12 cellular contexts compared by ENCODE assay signal in genomic region chr7:101859411-101860106, GRCh38. TPM values are rescaled to one million over a fixed set of nuclear protein-coding genes. Genes with fewer than 3 reads are reported as not detected.
A peak's percentile ranks its signal among the peaks of the same experiment; 100 is the strongest.
DNase-seq lines count a peak whose midpoint lies in the region; ATAC-seq and TF ChIP-seq lines count a peak whose summit lies in the region.
"Had no signal": no experiment of that assay in that cellular context is flagged by ENCODE, and none has a peak within 500 bp of the region (broad histone marks: within the 10 kb centered on the region; RNA-seq: fewer than 3 reads in every experiment).

No MANE protein-coding gene starts in this region.

- peaks cover 38% of the 10 kb centered on the region for H4K20me1 ChIP-seq in SK-N-SH (ENCODE audit: insufficient read depth)

- no peak overlapping the region for H3K4me3 Mint-ChIP-seq in CD4-positive, alpha-beta T cell
- no peak overlapping the region for H3K4me3 Mint-ChIP-seq in T-helper 17 cell
- H3K4me3 Mint-ChIP-seq in naive thymus-derived CD4-positive, alpha-beta T cell = no peak overlapping the region
- H3K4me3 Mint-ChIP-seq in osteocyte (ENCODE audit: unreplicated experiment) = no peak overlapping the region

- no peak for ATAC-seq in CD4-positive, alpha-beta T cell (ENCODE audit: poor library complexity)
- ATAC-seq in T-helper 17 cell = no peak
- no peak for ATAC-seq in naive thymus-derived CD4-positive, alpha-beta T cell
- ATAC-seq: GM12878 had no signal

- TF ChIP-seq EP300 in sigmoid colon (IDR thresholded peaks at IDR 0.05) (no peak), SK-N-SH (IDR thresholded peaks at IDR 0.05; ENCODE audit: borderline replicate concordance in 1 of 2, low read depth in 1 of 2, low read length in 1 of 2) (no peak)

- H3K9ac ChIP-seq in SK-N-SH = no peak overlapping the region

- H3K36me3 Mint-ChIP-seq in CD4-positive, alpha-beta T cell (ENCODE audit: low read depth) = peaks cover 6% of the 10 kb centered on the region
- no peaks in the 10 kb centered on the region for H3K36me3 Mint-ChIP-seq in T-helper 17 cell (ENCODE audit: low read depth)
- peaks cover 0 to 7% (median 3%) of the 10 kb centered on the region in 5 donors for H3K36me3 Mint-ChIP-seq in naive thymus-derived CD4-positive, alpha-beta T cell
- H3K36me3 Mint-ChIP-seq in osteocyte (ENCODE audit: unreplicated experiment) = no peaks in the 10 kb centered on the region

- TF ChIP-seq POLR2A in sigmoid colon (IDR thresholded peaks at IDR 0.05) = no peak

- TF ChIP-seq RAD21 in SK-N-SH (IDR thresholded peaks at IDR 0.05; ENCODE audit: low read length) = no peak

- DNase-seq in CD4-positive, alpha-beta T cell = no peak
- DNase-seq in T-helper 17 cell (no peak), fibroblast of the aortic adventitia (ENCODE audit: low read depth) (peak; percentile 75), sigmoid colon (no peak), SK-N-SH (no peak), HPDE6-E6E7 (ENCODE audit: extremely low spot score) (no peak), osteocyte (ENCODE audit: extremely low spot score, unreplicated experiment) (no peak)
- DNase-seq in naive thymus-derived CD4-positive, alpha-beta T cell = no peak
- DNase-seq: Calu3, NCI-H1436 treated with DMSO at 0.1 percent for 48 hours had no signal

- peaks cover 89% of the 10 kb centered on the region for H3K79me2 ChIP-seq in SK-N-SH (ENCODE audit: insufficient read depth)

- no peaks in the 10 kb centered on the region for H3K36me3 ChIP-seq in sigmoid colon
- H3K36me3 ChIP-seq in naive thymus-derived CD4-positive, alpha-beta T cell (ENCODE audit: control insufficient read depth in 2 of 3, insufficient read depth in 3 of 3, low read length in 3 of 3) = no peaks in the 10 kb centered on the region
- no peaks in the 10 kb centered on the region for H3K36me3 ChIP-seq in SK-N-SH (replicated peaks in 1 of 2; ENCODE audit: control insufficient read depth in 1 of 2, insufficient read depth in 2 of 2, low read length in 1 of 2)

- peaks cover 59% of the 10 kb centered on the region for H3K4me1 Mint-ChIP-seq in CD4-positive, alpha-beta T cell (ENCODE audit: low read depth)
- H3K4me1 Mint-ChIP-seq in T-helper 17 cell (peaks cover 37% of the 10 kb centered on the region), osteocyte (ENCODE audit: unreplicated experiment) (peaks cover 33% of the 10 kb centered on the region)
- H3K4me1 Mint-ChIP-seq in naive thymus-derived CD4-positive, alpha-beta T cell = peaks cover 35 to 58% (median 49%) of the 10 kb centered on the region in 7 donors

- CTCF ChIA-PET in CD4-positive, alpha-beta T cell (lab: Charles Lee) = no interaction called here
- CTCF ChIA-PET in naive thymus-derived CD4-positive, alpha-beta T cell (lab: Charles Lee) = interaction anchor here (1.2 kb wide), 1 partner anchor 115 kb away, joined by 4 read pairs; no protein-coding TSS in a partner anchor
- CTCF ChIA-PET in SK-N-SH (lab: Yijun Ruan, JAX) = interaction anchor here (0.9 to 4.4 kb wide), 4 partner anchors 22 to 377 kb away, joined by 4 to 31 read pairs (median 10); no protein-coding TSS in a partner anchor

- no peaks in the 10 kb centered on the region for H3K9me2 ChIP-seq in SK-N-SH

- H3K9me3 Mint-ChIP-seq in CD4-positive, alpha-beta T cell = no peaks in the 10 kb centered on the region
- no peaks in the 10 kb centered on the region for H3K9me3 Mint-ChIP-seq in naive thymus-derived CD4-positive, alpha-beta T cell
- no peaks in the 10 kb centered on the region for H3K9me3 Mint-ChIP-seq in osteocyte (ENCODE audit: unreplicated experiment)

- H2AFZ ChIP-seq in SK-N-SH (ENCODE audit: low read depth) = no peak overlapping the region

- H3K4me2 ChIP-seq in SK-N-SH = no peak overlapping the region

- H3K9me3 ChIP-seq in CD4-positive, alpha-beta T cell (ENCODE audit: control insufficient read depth, low read length) = no peaks in the 10 kb centered on the region
- H3K9me3 ChIP-seq in T-helper 17 cell (ENCODE audit: control insufficient read depth, low read length, poor library complexity, severe bottlenecking) = no peaks in the 10 kb centered on the region
- no peaks in the 10 kb centered on the region for H3K9me3 ChIP-seq in sigmoid colon
- H3K9me3 ChIP-seq in naive thymus-derived CD4-positive, alpha-beta T cell (ENCODE audit: control insufficient read depth in 2 of 3, low read length in 3 of 3) = no peaks in the 10 kb centered on the region
- H3K9me3 ChIP-seq in SK-N-SH = no peaks in the 10 kb centered on the region

- peaks cover 0 to 59% (median 48%) of the 10 kb centered on the region in 4 donors for H3K4me1 ChIP-seq in sigmoid colon
- H3K4me1 ChIP-seq in naive thymus-derived CD4-positive, alpha-beta T cell (ENCODE audit: control insufficient read depth in 2 of 2, insufficient read depth in 2 of 2, low read length in 2 of 2) = peaks cover 9 to 14% of the 10 kb centered on the region in 2 donors
- H3K4me1 ChIP-seq in SK-N-SH (ENCODE audit: control insufficient read depth in 1 of 2, insufficient read depth in 2 of 2, low read depth in 1 of 2, low read length in 1 of 2) = peaks cover 22 to 23% of the 10 kb centered on the region in 2 experiments

- H3K4me3 ChIP-seq in fibroblast of the aortic adventitia (ENCODE audit: low read depth, low read length) = no peak overlapping the region
- H3K4me3 ChIP-seq in sigmoid colon = no peak overlapping the region
- no peak overlapping the region for H3K4me3 ChIP-seq in naive thymus-derived CD4-positive, alpha-beta T cell (ENCODE audit: low read length)
- H3K4me3 ChIP-seq in SK-N-SH (ENCODE audit: low read depth in 2 of 2, low read length in 1 of 2) = no peak overlapping the region
- H3K4me3 ChIP-seq: GM12878 had no signal

- H3K27me3 ChIP-seq in CD4-positive, alpha-beta T cell (ENCODE audit: control insufficient read depth, insufficient read depth, low read length) = no peaks in the 10 kb centered on the region
- no peaks in the 10 kb centered on the region for H3K27me3 ChIP-seq in sigmoid colon
- no peaks in the 10 kb centered on the region for H3K27me3 ChIP-seq in naive thymus-derived CD4-positive, alpha-beta T cell (ENCODE audit: control insufficient read depth in 2 of 2, insufficient read depth in 2 of 2, low read length in 2 of 2)
- H3K27me3 ChIP-seq in SK-N-SH (ENCODE audit: insufficient read depth) = no peaks in the 10 kb centered on the region

- no peaks in the 10 kb centered on the region for H3K27me3 Mint-ChIP-seq in CD4-positive, alpha-beta T cell
- no peaks in the 10 kb centered on the region for H3K27me3 Mint-ChIP-seq in T-helper 17 cell
- peaks cover 0 to 3% (median 0%) of the 10 kb centered on the region in 5 donors for H3K27me3 Mint-ChIP-seq in naive thymus-derived CD4-positive, alpha-beta T cell
- H3K27me3 Mint-ChIP-seq in osteocyte (ENCODE audit: unreplicated experiment) = no peaks in the 10 kb centered on the region

- TF ChIP-seq CTCF in CD4-positive, alpha-beta T cell (IDR thresholded peaks at IDR 0.05) = no peak
- TF ChIP-seq CTCF in fibroblast of the aortic adventitia (IDR thresholded peaks at IDR 0.05; ENCODE audit: insufficient read depth, low read length) = no peak
- TF ChIP-seq CTCF in sigmoid colon (IDR thresholded peaks at IDR 0.05) = no peak
- no peak for TF ChIP-seq CTCF in SK-N-SH (IDR thresholded peaks at IDR 0.05)
- TF ChIP-seq CTCF in osteocyte (IDR thresholded peaks at IDR 0.05) = no peak

- peaks cover 28% of the 10 kb centered on the region for H3F3A ChIP-seq in SK-N-SH (replicated peaks; ENCODE audit: insufficient read depth)

- H3K27ac ChIP-seq in CD4-positive, alpha-beta T cell (ENCODE audit: low read depth, low read length) = no peak overlapping the region
- H3K27ac ChIP-seq in sigmoid colon (peak overlapping the region; percentile 19 to 91 (median 85)), SK-N-SH (ENCODE audit: low read depth in 2 of 2, low read length in 1 of 2) (no peak overlapping the region)
- no peak overlapping the region for H3K27ac ChIP-seq in naive thymus-derived CD4-positive, alpha-beta T cell (ENCODE audit: low read depth, low read length)
- H3K27ac ChIP-seq: HL-60 had no signal

- H3K27ac Mint-ChIP-seq in CD4-positive, alpha-beta T cell = peak overlapping the region; percentile 24
- H3K27ac Mint-ChIP-seq in T-helper 17 cell = peak overlapping the region; percentile 45
- H3K27ac Mint-ChIP-seq in naive thymus-derived CD4-positive, alpha-beta T cell = peak overlapping the region in 2 of 9 donors; percentile 36 to 68
- no peak overlapping the region for H3K27ac Mint-ChIP-seq in osteocyte (ENCODE audit: unreplicated experiment)

- WGBS in sigmoid colon, 2 donors = 69 to 70% methylated on average over 5 of the region's 5 CpGs
- 83% methylated on average over 5 of the region's 5 CpGs for WGBS in SK-N-SH (ENCODE audit: low lambda C conversion rate)

- intact Hi-C loops in CD4-positive, alpha-beta T cell (cut with DNase I, micrococcal nuclease) = no loop called here
- intact Hi-C loops in sigmoid colon (cut with DNase I) = no loop called here
- intact Hi-C loops in naive thymus-derived CD4-positive, alpha-beta T cell (cut with micrococcal nuclease) = no loop called here

- POLR2A ChIA-PET in CD4-positive, alpha-beta T cell (lab: Charles Lee) = no interaction called here
- POLR2A ChIA-PET in naive thymus-derived CD4-positive, alpha-beta T cell (lab: Charles Lee) = interaction anchor here (0.5 kb wide), 1 partner anchor 26 kb away, joined by 3 read pairs; no protein-coding TSS in a partner anchor
- POLR2A ChIA-PET in SK-N-SH (lab: Yijun Ruan, JAX) = no interaction called here

TF ChIP-seq in SK-N-SH, 30 proteins besides CTCF, POLR2A, EP300 and RAD21:
- no peak for TF ChIP-seq NRF1 (IDR thresholded peaks at IDR 0.05; ENCODE audit: low read depth, low read length)
- TF ChIP-seq RCOR1 (IDR thresholded peaks at IDR 0.05; ENCODE audit: low read length) = no peak
- no peak for TF ChIP-seq RXRA (IDR thresholded peaks at IDR 0.05; ENCODE audit: borderline replicate concordance, low read depth)

RNA-seq across cellular contexts. Expression of gene CUX1, which starts 42.1 kb away (rescaled TPM):
- total RNA-seq in CD4-positive, alpha-beta T cell = 10 to 100 TPM; 35.6 to 38.0 TPM
- 10 to 100 TPM; 35.6 to 52.8 TPM for total RNA-seq in T-helper 17 cell
- 36.1 and 44.2 TPM in 2 replicates for total RNA-seq in fibroblast of the aortic adventitia (ENCODE audit: low replicate concordance)
- total RNA-seq in sigmoid colon = 100 to 1,000 TPM in 2 of 4 donors, 10 to 100 TPM in 2; 47.4 to 127 (median 79.0) TPM
- 10 to 100 TPM; 46.7 to 49.9 (median 47.2) TPM for polyA plus RNA-seq in sigmoid colon
- 10 to 100 TPM; 29.6 to 81.6 (median 50.2) TPM for total RNA-seq in naive thymus-derived CD4-positive, alpha-beta T cell
- polyA plus RNA-seq in naive thymus-derived CD4-positive, alpha-beta T cell = 10 to 100 TPM; 10.1 to 24.4 TPM
- 47.0 and 68.6 TPM in 2 replicates for polyA plus RNA-seq in SK-N-SH (2012; rRNA removed)
- polyA plus RNA-seq in SK-N-SH (2012; cell fraction: cytosol; rRNA removed) = 46.5 and 58.2 TPM in 2 replicates
- polyA plus RNA-seq in SK-N-SH (2012; cell fraction: nucleus; rRNA removed) = 38.6 and 51.0 TPM in 2 replicates
- total RNA-seq in osteocyte = 87.1 and 89.1 TPM in 2 replicates

Comparison
In these comparisons a context has a peak if more than half of its experiments do, and no peak if none do; other contexts are left out.
1. H3K27ac ChIP-seq: peak in sigmoid colon (4 of 4); none in CD4-positive, alpha-beta T cell (single experiment), naive thymus-derived CD4-positive, alpha-beta T cell (single experiment) and SK-N-SH (0 of 2).